ENCODE assay signal across 26 cellular contexts in genomic region chr18:79022603-79023002, GRCh38. TPM values are rescaled to one million over a fixed set of nuclear protein-coding genes. Genes with fewer than 3 reads are reported as not detected.
"Had no signal": no experiment of that assay in that cellular context is flagged by ENCODE, and none has a peak within 500 bp of the region (broad histone marks: within the 10 kb centered on the region; RNA-seq: fewer than 3 reads in every experiment).

No MANE protein-coding gene starts in this region.

- H3K4me1 Mint-ChIP-seq: stimulated activated effector memory CD8-positive, alpha-beta T cell treated with anti-CD3 and anti-CD28 coated beads, Interleukin-12 subunit alpha, Interleukin-12 subunit beta, amount 100 ng/mL, for 72 hours; stimulated activated memory B cell treated with anti-CD40 and anti-IgM and Interleukin-4, amounts not matched to agents 10 μg/mL and 1 μg/mL and 100 μg/mL, for 72 hours; stimulated activated naive B cell treated with anti-CD40 and anti-IgM and Interleukin-4, amounts not matched to agents 10 μg/mL and 1 μg/mL and 100 μg/mL, for 72 hours; stimulated activated naive CD8-positive, alpha-beta T cell treated with anti-CD3 and anti-CD28 coated beads, Interleukin-15, amount 100 ng/mL, for 72 hours had no signal

- H3K4me3 Mint-ChIP-seq: stimulated activated effector memory CD8-positive, alpha-beta T cell treated with anti-CD3 and anti-CD28 coated beads, Interleukin-12 subunit alpha, Interleukin-12 subunit beta, amount 100 ng/mL, for 72 hours; stimulated activated memory B cell treated with anti-CD40 and anti-IgM and Interleukin-4, amounts not matched to agents 10 μg/mL and 1 μg/mL and 100 μg/mL, for 72 hours; stimulated activated naive B cell treated with anti-CD40 and anti-IgM and Interleukin-4, amounts not matched to agents 10 μg/mL and 1 μg/mL and 100 μg/mL, for 72 hours; stimulated activated naive CD8-positive, alpha-beta T cell treated with anti-CD3 and anti-CD28 coated beads, Interleukin-15, amount 100 ng/mL, for 72 hours; stimulated activated naive CD8-positive, alpha-beta T cell treated with anti-CD3 and anti-CD28 coated beads, Interleukin-15, Interleukin-2, amounts not matched to agents 100 ng/mL and 50 ng/mL, for 24 hours; type B pancreatic cell had no signal

- DNase-seq: stimulated activated CD4-positive, alpha-beta T cell treated with anti-CD3 and anti-CD28 coated beads, Interleukin-2, amount 100 ng/mL, for 48 hours; stimulated activated CD4-positive, alpha-beta T cell treated with anti-CD3 and anti-CD28 coated beads, Interleukin-4, amount 100 ng/mL, for 1 hour; stimulated activated CD4-positive, alpha-beta T cell treated with anti-CD3 and anti-CD28 coated beads, Interleukin-4, amount 100 ng/mL, for 24 hours; stimulated activated CD4-positive, alpha-beta T cell treated with anti-CD3 and anti-CD28 coated beads, Interleukin-4, amount 100 ng/mL, for 4 hours; stimulated activated CD8-positive, alpha-beta memory T cell treated with anti-CD3 and anti-CD28 coated beads, Interleukin-4, amount 100 ng/mL, for 48 hours; stimulated activated naive B cell treated with anti-CD40 and anti-IgM and Interleukin-4, amounts not matched to agents 10 μg/mL and 1 μg/mL and 100 μg/mL, for 72 hours; stimulated activated naive CD4-positive, alpha-beta T cell; stimulated activated naive CD4-positive, alpha-beta T cell treated with Interleukin-2 at 50 U/mL for 16 hours; stimulated activated naive CD8-positive, alpha-beta T cell treated with anti-CD3 and anti-CD28 coated beads, Interleukin-15, amount 100 ng/mL, for 72 hours; stimulated activated naive CD8-positive, alpha-beta T cell treated with anti-CD3 and anti-CD28 coated beads, Interleukin-15, Interleukin-2, amounts not matched to agents 100 U/mL and 50 U/mL, for 24 hours; stomach; substantia nigra; testis; thyroid gland; tibial artery; transverse colon; trophoblast cell; upper lobe of right lung; uterus had no signal

- H3K36me3 Mint-ChIP-seq: stimulated activated effector memory CD8-positive, alpha-beta T cell treated with anti-CD3 and anti-CD28 coated beads, Interleukin-12 subunit alpha, Interleukin-12 subunit beta, amount 100 ng/mL, for 72 hours; type B pancreatic cell had no signal

- H3K27ac Mint-ChIP-seq: stimulated activated effector memory CD8-positive, alpha-beta T cell treated with anti-CD3 and anti-CD28 coated beads, Interleukin-12 subunit alpha, Interleukin-12 subunit beta, amount 100 ng/mL, for 72 hours; stimulated activated memory B cell treated with anti-CD40 and anti-IgM and Interleukin-4, amounts not matched to agents 10 μg/mL and 1 μg/mL and 100 μg/mL, for 72 hours; stimulated activated naive B cell treated with anti-CD40 and anti-IgM and Interleukin-4, amounts not matched to agents 10 μg/mL and 1 μg/mL and 100 μg/mL, for 72 hours; stimulated activated naive CD8-positive, alpha-beta T cell treated with anti-CD3 and anti-CD28 coated beads, Interleukin-15, amount 100 ng/mL, for 72 hours; stimulated activated naive CD8-positive, alpha-beta T cell treated with anti-CD3 and anti-CD28 coated beads, Interleukin-15, Interleukin-2, amounts not matched to agents 100 ng/mL and 50 ng/mL, for 24 hours; type B pancreatic cell had no signal

RNA-seq across cellular contexts. Expression of gene SALL3, which starts 43.0 kb away (rescaled TPM):
- total RNA-seq: stomach, subcutaneous adipose tissue, thoracic aorta, tibial nerve, upper lobe of right lung had no signal
